ENCODE assay signal across 11 cellular contexts in genomic region chr4:3013839-3014350, GRCh38. TPM values are rescaled to one million over a fixed set of nuclear protein-coding genes. Genes with fewer than 3 reads are reported as not detected.
DNase-seq lines count a peak whose midpoint lies in the region; ATAC-seq and TF ChIP-seq lines count a peak whose summit lies in the region.
"Had no signal": no experiment of that assay in that cellular context is flagged by ENCODE, and none has a peak within 500 bp of the region (broad histone marks: within the 10 kb centered on the region; RNA-seq: fewer than 3 reads in every experiment).

No MANE protein-coding gene starts in this region.

- H3K4me3 Mint-ChIP-seq in H9: no peak overlapping the region
- H3K4me3 Mint-ChIP-seq: activated naive CD4-positive, alpha-beta T cell treated with anti-CD3 and anti-CD28 coated beads, Interleukin-2, amount 50 U/mL, for 24 hours; T-helper 17 cell had no signal

- no peak for TF ChIP-seq CTCF in GM13976 (IDR thresholded peaks at IDR 0.05; ENCODE audit: borderline replicate concordance, control extremely low read depth, extremely low read depth, insufficient read depth, missing control alignments)
- TF ChIP-seq CTCF in H9 (conservative IDR thresholded peaks at IDR 0.05): no peak

- H3K56ac ChIP-seq in H9 (ENCODE audit: insufficient read length, low read depth, low read length): no peak overlapping the region

- H3K36me3 Mint-ChIP-seq in H9 (ENCODE audit: insufficient read depth in 1 of 3, low read depth in 3 of 3): no peaks in the 10 kb centered on the region
- H3K36me3 Mint-ChIP-seq: activated naive CD4-positive, alpha-beta T cell treated with anti-CD3 and anti-CD28 coated beads, Interleukin-2, amount 50 U/mL, for 24 hours had no signal

- H3K27ac ChIP-seq in H9 (ENCODE audit: insufficient read length, low read depth, low read length): no peak overlapping the region
- H3K27ac ChIP-seq: neutrophil had no signal

- no peak overlapping the region for H4K91ac ChIP-seq in H9 (ENCODE audit: insufficient read length, low read depth, low read length)

- WGBS in H9 (ENCODE audit: extremely low coverage, insufficient read length, low lambda C conversion rate): no CpG with 5 or more reads among the region's 8 CpGs

- no peak overlapping the region for H2BK20ac ChIP-seq in H9 (ENCODE audit: low read depth, low read length, poor library complexity, severe bottlenecking)

- no peaks in the 10 kb centered on the region for H3K9me3 Mint-ChIP-seq in H9
- H3K9me3 Mint-ChIP-seq: activated naive CD4-positive, alpha-beta T cell treated with anti-CD3 and anti-CD28 coated beads, Interleukin-2, amount 50 U/mL, for 24 hours had no signal

- ATAC-seq in GM18873 (IDR thresholded peaks at IDR 0.05; ENCODE audit: low FRiP score, unreplicated experiment) (peak; percentile 51), HG02884 (IDR thresholded peaks at IDR 0.05; ENCODE audit: unreplicated experiment) (peak; percentile 89), left lobe of liver (peak; percentile 97)
- ATAC-seq: T-helper 17 cell had no signal

- H3K18ac ChIP-seq in H9 (ENCODE audit: insufficient read length, low read depth, low read length): no peak overlapping the region

- H3K27me3 ChIP-seq in H9 (ENCODE audit: insufficient read depth, low read length): no peaks in the 10 kb centered on the region
- H3K27me3 ChIP-seq: neutrophil had no signal

- H2AFZ ChIP-seq in H9 (ENCODE audit: low read length): no peak overlapping the region

- H3K27ac Mint-ChIP-seq in H9: no peak overlapping the region
- H3K27ac Mint-ChIP-seq: activated naive CD4-positive, alpha-beta T cell treated with anti-CD3 and anti-CD28 coated beads, Interleukin-2, amount 50 U/mL, for 24 hours; T-helper 17 cell had no signal

- no peak overlapping the region for H2BK120ac ChIP-seq in H9 (ENCODE audit: low read depth, low read length, poor library complexity, severe bottlenecking)

- 0 out of 4 replicates have a peak, but pooled peaks cover 0 to 2% of the 10 kb centered on the region in 2 experiments for H3K4me1 Mint-ChIP-seq in H9
- H3K4me1 Mint-ChIP-seq: activated naive CD4-positive, alpha-beta T cell treated with anti-CD3 and anti-CD28 coated beads, Interleukin-2, amount 50 U/mL, for 24 hours had no signal

- H3K4me1 ChIP-seq in H9 (ENCODE audit: insufficient read depth, low read length): no peaks in the 10 kb centered on the region

- H4K20me1 ChIP-seq in H9 (ENCODE audit: control insufficient read depth, insufficient read depth, insufficient read length): no peaks in the 10 kb centered on the region

- H2BK15ac ChIP-seq in H9 (ENCODE audit: low read depth, low read length): no peak overlapping the region

- H3K23ac ChIP-seq in H9 (ENCODE audit: insufficient read length, low read depth, low read length): no peak overlapping the region

- peak; percentile 76 for DNase-seq in GM13976 (ENCODE audit: low spot score)
- peak; percentile 66 for DNase-seq in left lobe of liver (ENCODE audit: low spot score)
- no peak for DNase-seq in occipital lobe (lab: John Stamatoyannopoulos, UW)
- DNase-seq in NCI-H82 (lab: John Stamatoyannopoulos, UW): no peak
- no peak for DNase-seq in H9
- DNase-seq: KBM-7, T-helper 17 cell had no signal

- H3K4me2 ChIP-seq in H9 (ENCODE audit: insufficient read depth, insufficient read length, low read length): no peak overlapping the region

- no peaks in the 10 kb centered on the region for H3K23me2 ChIP-seq in H9 (ENCODE audit: insufficient read length, low read depth, low read length, poor library complexity, severe bottlenecking)

- H3T11ph ChIP-seq in H9 (ENCODE audit: low read length): no peak overlapping the region

- H3K4ac ChIP-seq in H9 (ENCODE audit: low read depth, low read length): no peak overlapping the region

- no peak overlapping the region for H4K5ac ChIP-seq in H9 (ENCODE audit: insufficient read length, low read depth, low read length)

- H3K9ac ChIP-seq in H9 (ENCODE audit: extremely low read depth, insufficient read length, low read length): no peak overlapping the region

- no peak overlapping the region for H2AK5ac ChIP-seq in H9 (ENCODE audit: insufficient read length, low read length)

- H3K27me3 Mint-ChIP-seq in H9 (ENCODE audit: low read depth): no peaks in the 10 kb centered on the region
- H3K27me3 Mint-ChIP-seq: activated naive CD4-positive, alpha-beta T cell treated with anti-CD3 and anti-CD28 coated beads, Interleukin-2, amount 50 U/mL, for 24 hours had no signal

- no peaks in the 10 kb centered on the region for H3K79me1 ChIP-seq in H9 (ENCODE audit: insufficient read depth, low read depth, low read length, poor library complexity, severe bottlenecking)

- no peaks in the 10 kb centered on the region for H3K79me2 ChIP-seq in H9 (ENCODE audit: insufficient read depth, low read length)

- no peaks in the 10 kb centered on the region for H3K9me3 ChIP-seq in H9 (ENCODE audit: control insufficient read depth, low read depth, low read length)
- H3K9me3 ChIP-seq: neutrophil had no signal

- H2BK12ac ChIP-seq in H9 (ENCODE audit: insufficient read length, low read depth, low read length): no peak overlapping the region

- H4K8ac ChIP-seq in H9 (replicated peaks; ENCODE audit: insufficient read length, low read depth, low read length): no peak overlapping the region

- no peak overlapping the region for H2BK5ac ChIP-seq in H9 (ENCODE audit: insufficient read length, low read length)

- no peak overlapping the region for H3K14ac ChIP-seq in H9 (ENCODE audit: insufficient read depth, low read length)

- in situ Hi-C loops in GM13976 (cut with MboI; ENCODE audit: low sequenced_read_pairs, unreplicated experiment): no loop called here

RNA-seq across cellular contexts. Expression of gene GRK4, which starts 50.5 kb away (rescaled TPM):
- 3.2 TPM for total RNA-seq in left lobe of liver
- total RNA-seq in occipital lobe: 53.8 TPM
- 4.3 and 4.8 TPM in 2 replicates for total RNA-seq in H9 (2021)

RNA-seq across cellular contexts. Expression of gene NOP14, which starts 50.7 kb away (rescaled TPM):
- total RNA-seq in left lobe of liver (18.7 TPM), occipital lobe (5.6 TPM), H9 (2021) (50.1 and 50.3 TPM in 2 replicates)

Comparison
In these comparisons a context has a peak if more than half of its experiments do, and no peak if none do; other contexts are left out.
1. DNase-seq: peak in GM13976 (single experiment) and left lobe of liver (single experiment); none in occipital lobe (single experiment), NCI-H82 (single experiment) and H9 (single experiment).
2. Peak in every context shown above with its lines, with median percentiles within 50 percentile points of each other: ATAC-seq.